ENCODE assay signal across 22 cellular contexts in the genomic region with DNA sequence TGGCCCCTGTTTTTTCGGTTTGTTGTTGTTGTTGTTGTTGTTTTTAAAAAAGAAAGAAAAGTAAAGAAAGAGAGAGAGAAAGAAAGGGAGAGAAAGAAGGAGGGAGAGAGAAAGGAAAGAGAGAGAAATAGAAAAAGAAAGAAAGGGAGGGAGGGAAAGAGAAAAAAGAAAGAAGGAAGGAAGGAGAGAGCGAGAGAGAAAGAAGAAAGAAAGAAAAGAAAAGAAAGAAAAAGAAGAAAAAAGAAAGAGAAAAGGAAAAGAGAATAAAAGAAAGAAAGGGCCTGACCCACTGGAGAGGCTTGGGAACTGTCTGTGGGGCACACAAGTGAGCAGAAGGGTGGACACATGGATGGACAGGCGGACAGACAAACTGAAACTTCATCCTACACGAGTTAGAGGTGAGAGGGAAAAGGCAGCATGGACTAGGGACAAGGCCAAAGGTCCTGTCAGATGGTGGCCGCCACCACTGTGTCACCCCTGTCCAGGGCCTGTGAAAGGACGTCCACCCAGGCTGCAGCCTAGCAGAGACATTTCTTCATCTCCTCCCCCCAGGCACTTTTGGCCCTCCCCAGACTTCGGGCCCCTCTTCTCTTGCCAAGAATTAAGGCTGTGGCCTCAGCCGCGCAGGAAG. TPM values are rescaled to one million over a fixed set of nuclear protein-coding genes. Genes with fewer than 3 reads are reported as not detected.
DNase-seq lines count a peak whose midpoint lies in the region; ATAC-seq and TF ChIP-seq lines count a peak whose summit lies in the region.
"Had no signal": no experiment of that assay in that cellular context is flagged by ENCODE, and none has a peak within 500 bp of the region (broad histone marks: within the 10 kb centered on the region; RNA-seq: fewer than 3 reads in every experiment).

No MANE protein-coding gene starts in this region.

- 0 out of 2 replicates have a peak overlapping the region, but pooled peaks have one; percentile 46 for H2BK120ac ChIP-seq in IMR-90 (ENCODE audit: low read depth, low read length)

- H3K36me3 ChIP-seq in SK-N-SH (replicated peaks in 1 of 2; ENCODE audit: control insufficient read depth in 1 of 2, insufficient read depth in 2 of 2, low read length in 1 of 2): no peaks in the 10 kb centered on the region
- H3K36me3 ChIP-seq in IMR-90 (ENCODE audit: control insufficient read depth, insufficient read depth, low read length): no peaks in the 10 kb centered on the region
- H3K36me3 ChIP-seq in endocrine pancreas (ENCODE audit: control insufficient read depth, insufficient read depth, low read length): no peaks in the 10 kb centered on the region
- H3K36me3 ChIP-seq: heart right ventricle, prostate gland had no signal

- in situ Hi-C loops in IMR-90 (cut with MboI; ENCODE audit: low sequenced_read_pairs): loop anchor here (25.0 kb wide), 1 partner anchor 237 kb away; no protein-coding TSS in a partner anchor

- no peak overlapping the region for H2BK15ac ChIP-seq in IMR-90 (ENCODE audit: low read depth, low read length)

- H3K9me1 ChIP-seq in IMR-90 (ENCODE audit: insufficient read depth, low read length): no peaks in the 10 kb centered on the region

- H3K27me3 ChIP-seq in SK-N-SH (ENCODE audit: insufficient read depth) (peaks cover 26% of the 10 kb centered on the region), IMR-90 (ENCODE audit: control insufficient read depth, insufficient read depth, low read length) (peaks cover 5% of the 10 kb centered on the region; the same call in 1 of the 2 replicates), endocrine pancreas (ENCODE audit: control insufficient read depth, insufficient read depth, low read length) (no peaks in the 10 kb centered on the region)
- H3K27me3 ChIP-seq: heart right ventricle, stomach had no signal

- H2BK5ac ChIP-seq in IMR-90 (ENCODE audit: low read depth, low read length, poor library complexity, severe bottlenecking): no peak overlapping the region

- no peak for DNase-seq in SK-N-SH
- DNase-seq in IMR-90: no peak
- DNase-seq in NCI-H524 treated with DMSO at 0.1 percent for 48 hours (lab: John Stamatoyannopoulos, UW): no peak
- no peak for DNase-seq in OCI-M2 (lab: John Stamatoyannopoulos, UW; ENCODE audit: unreplicated experiment)
- DNase-seq in NCI-H1105 treated with DMSO at 0.1 percent for 48 hours (lab: John Stamatoyannopoulos, UW): no peak

- no peak overlapping the region for H4K91ac ChIP-seq in IMR-90 (ENCODE audit: insufficient read depth, low read depth, low read length)

- no peak overlapping the region for H3K4me3 Mint-ChIP-seq in nephron
- H3K4me3 Mint-ChIP-seq: activated B cell treated with CpG ODN at 0.5 μM for 24 hours; activated CD8-positive, alpha-beta T cell treated with anti-CD3 and anti-CD28 coated beads, Interleukin-2, amount 10 ng/mL, durations not matched to agents 7 days and 5 days; activated T-cell treated with anti-CD3 and anti-CD28 coated beads, Interleukin-2, amount 50 U/mL, for 24 hours; memory B cell; natural killer cell treated with Interleukin-12 subunit alpha and Interleukin-12 subunit beta and Interleukin-15 and Interleukin-18, amount 100 ng/mL, for 72 hours; T-helper 2 cell treated with Interferon-gamma antibody and Interleukin-4, amounts not matched to agents 5 μg/mL and 100 μg/mL, for 36 hours had no signal

- no peak overlapping the region for H3K14ac ChIP-seq in IMR-90 (replicated peaks; ENCODE audit: low read depth, low read length)

- TF ChIP-seq CTCF in SK-N-SH (IDR thresholded peaks at IDR 0.05) (no peak), IMR-90 (conservative IDR thresholded peaks at IDR 0.05; ENCODE audit: low read depth, low read length) (no peak), nephron (IDR thresholded peaks at IDR 0.05; ENCODE audit: unreplicated experiment in 3 of 3) (no peak)

- no peak for TF ChIP-seq EP300 in SK-N-SH (IDR thresholded peaks at IDR 0.05; ENCODE audit: borderline replicate concordance in 1 of 2, low read depth in 1 of 2, low read length in 1 of 2)

- no peak overlapping the region for H3K23ac ChIP-seq in IMR-90 (ENCODE audit: low read depth, low read length)

- H3F3A ChIP-seq in SK-N-SH (replicated peaks; ENCODE audit: insufficient read depth): no peaks in the 10 kb centered on the region

- ATAC-seq in SK-N-SH treated with all-trans-retinoic acid at 6 μM for 48 hours (peak; percentile 8; the same call in 2 of the 3 replicates), IMR-90 (ENCODE audit: low read depth) (no peak; the same call in 1 of the 2 replicates)

- no peaks in the 10 kb centered on the region for H3K79me1 ChIP-seq in IMR-90 (ENCODE audit: low read depth in 1 of 2, low read length in 2 of 2)

- CTCF ChIA-PET in SK-N-SH (lab: Yijun Ruan, JAX) (interaction anchor here (0.6 to 3.1 kb wide), 10 partner anchors 10 to 110 kb away, joined by 3 to 19 read pairs (median 4); no protein-coding TSS in a partner anchor), IMR-90 (lab: Yijun Ruan, JAX) (no interaction called here)

- H4K8ac ChIP-seq in IMR-90 (ENCODE audit: low read depth in 2 of 2, low read length in 2 of 2): 0 out of 4 replicates have a peak overlapping the region, but pooled peaks of 1 of the 2 experiments have one; percentile 28

- H3K4me1 ChIP-seq in SK-N-SH (ENCODE audit: control insufficient read depth in 1 of 2, insufficient read depth in 2 of 2, low read depth in 1 of 2, low read length in 1 of 2) (no peaks in the 10 kb centered on the region; a peak in 1 of 4 replicates), IMR-90 (ENCODE audit: control insufficient read depth, insufficient read depth, low read length) (peaks cover 4% of the 10 kb centered on the region), endocrine pancreas (ENCODE audit: control insufficient read depth, insufficient read depth, low read length) (no peaks in the 10 kb centered on the region)

- peak overlapping the region; percentile 83 for H2AK9ac ChIP-seq in IMR-90 (replicated peaks; ENCODE audit: low read depth, low read length, poor library complexity)

- H3K4me3 ChIP-seq in SK-N-SH (ENCODE audit: low read depth in 2 of 2, low read length in 1 of 2) (no peak overlapping the region), IMR-90 (ENCODE audit: insufficient read depth, low read depth, low read length) (no peak overlapping the region), endocrine pancreas (ENCODE audit: control insufficient read depth, insufficient read depth, low read length) (no peak overlapping the region)
- H3K4me3 ChIP-seq: heart right ventricle, prostate gland, skin epidermis, stomach had no signal

- POLR2A ChIA-PET in SK-N-SH (lab: Yijun Ruan, JAX) (no interaction called here), IMR-90 (lab: Charles Lee; ENCODE audit: unreplicated experiment) (no interaction called here)

- no peak overlapping the region for H3K56ac ChIP-seq in IMR-90 (ENCODE audit: extremely low read depth, insufficient read depth, low read length)

- H3K36me3 Mint-ChIP-seq in nephron (ENCODE audit: low read depth): no peaks in the 10 kb centered on the region
- H3K36me3 Mint-ChIP-seq: memory B cell; natural killer cell treated with Interleukin-12 subunit alpha and Interleukin-12 subunit beta and Interleukin-15 and Interleukin-18, amount 100 ng/mL, for 72 hours had no signal

- no peak overlapping the region for H3K18ac ChIP-seq in IMR-90 (ENCODE audit: low read depth, low read length)

- no peaks in the 10 kb centered on the region for H3K79me2 ChIP-seq in SK-N-SH (ENCODE audit: insufficient read depth)

- dilution Hi-C loops in IMR-90 (cut with HindIII; ENCODE audit: low sequenced_read_pairs, unreplicated experiment): no loop called here

- H3K9me3 ChIP-seq in SK-N-SH: no peaks in the 10 kb centered on the region
- peaks cover 6% of the 10 kb centered on the region for H3K9me3 ChIP-seq in IMR-90 (ENCODE audit: control insufficient read depth, insufficient read depth, low read length)
- no peaks in the 10 kb centered on the region for H3K9me3 ChIP-seq in endocrine pancreas (ENCODE audit: control insufficient read depth, low read length)
- H3K9me3 ChIP-seq: heart right ventricle, prostate gland had no signal

- TF ChIP-seq RAD21 in SK-N-SH (IDR thresholded peaks at IDR 0.05; ENCODE audit: low read length) (no peak), IMR-90 (IDR thresholded peaks at IDR 0.05; ENCODE audit: low read length) (no peak)

- H2AK5ac ChIP-seq in IMR-90 (ENCODE audit: low read depth, low read length): peak overlapping the region; percentile 93

- peaks cover 9% of the 10 kb centered on the region for H3K27me3 Mint-ChIP-seq in nephron (ENCODE audit: low read depth)
- H3K27me3 Mint-ChIP-seq: activated T-cell treated with anti-CD3 and anti-CD28 coated beads, Interleukin-2, amount 50 U/mL, for 24 hours; natural killer cell treated with Interleukin-12 subunit alpha and Interleukin-12 subunit beta and Interleukin-15 and Interleukin-18, amount 100 ng/mL, for 72 hours had no signal

- no TSS peak for BruUV-seq in IMR-90 (replicated peaks; lab: Mats Ljungman, UMichigan)

- no peak for TF ChIP-seq POLR2A in IMR-90 (IDR thresholded peaks at IDR 0.05; ENCODE audit: low read depth, low read length)

- H3K27ac ChIP-seq in SK-N-SH (ENCODE audit: low read depth in 2 of 2, low read length in 1 of 2): no peak overlapping the region
- no peak overlapping the region for H3K27ac ChIP-seq in IMR-90 (ENCODE audit: insufficient read depth, low read length)
- H3K27ac ChIP-seq: heart right ventricle, HL-60, stomach had no signal

- H3K27ac Mint-ChIP-seq in nephron: peak overlapping the region in 2 of 3 experiments; percentile 57 to 77
- H3K27ac Mint-ChIP-seq: activated B cell treated with CpG ODN at 0.5 μM for 24 hours; activated CD8-positive, alpha-beta T cell treated with anti-CD3 and anti-CD28 coated beads, Interleukin-2, amount 10 ng/mL, durations not matched to agents 7 days and 5 days; activated T-cell treated with anti-CD3 and anti-CD28 coated beads, Interleukin-2, amount 50 U/mL, for 24 hours; memory B cell had no signal

- peaks cover 14% of the 10 kb centered on the region for H3K4me1 Mint-ChIP-seq in nephron

- H3K4me2 ChIP-seq in SK-N-SH (no peak overlapping the region), IMR-90 (ENCODE audit: low read depth, low read length) (no peak overlapping the region)

- H4K20me1 ChIP-seq in SK-N-SH (ENCODE audit: insufficient read depth) (no peaks in the 10 kb centered on the region), IMR-90 (ENCODE audit: insufficient read depth, low read length) (no peaks in the 10 kb centered on the region)

- 53% methylated on average over 9 of the region's 9 CpGs for WGBS in SK-N-SH (ENCODE audit: low lambda C conversion rate)
- 79% methylated on average over 2 of the region's 9 CpGs; no CpG with 5 or more reads in 1 of the 2 experiments for WGBS in IMR-90 (ENCODE audit: extremely low coverage in 2 of 2, insufficient read length in 1 of 2), 2 experiments

- H2AFZ ChIP-seq in SK-N-SH (ENCODE audit: low read depth) (no peak overlapping the region), IMR-90 (replicated peaks; ENCODE audit: low read length, poor library complexity) (no peak overlapping the region)

- intact Hi-C loops in IMR-90 (cut with micrococcal nuclease): loop anchor here (1.0 kb wide), 1 partner anchor 45 kb away; no protein-coding TSS in a partner anchor

- H3K9me3 Mint-ChIP-seq in nephron: no peaks in the 10 kb centered on the region
- H3K9me3 Mint-ChIP-seq: activated B cell treated with CpG ODN at 0.5 μM for 24 hours; activated T-cell treated with anti-CD3 and anti-CD28 coated beads, Interleukin-2, amount 50 U/mL, for 24 hours; natural killer cell treated with Interleukin-12 subunit alpha and Interleukin-12 subunit beta and Interleukin-15 and Interleukin-18, amount 100 ng/mL, for 72 hours; T-helper 2 cell treated with Interferon-gamma antibody and Interleukin-4, amounts not matched to agents 5 μg/mL and 100 μg/mL, for 36 hours had no signal

- no peaks in the 10 kb centered on the region for H3K9me2 ChIP-seq in SK-N-SH

- no peak overlapping the region for H3K9ac ChIP-seq in SK-N-SH
- H3K9ac ChIP-seq in IMR-90 (ENCODE audit: low read depth, low read length): no peak overlapping the region
- H3K9ac ChIP-seq in endocrine pancreas (ENCODE audit: control insufficient read depth, insufficient read depth, low read length): peak overlapping the region; percentile 38

- no peak overlapping the region for H4K5ac ChIP-seq in IMR-90 (ENCODE audit: low read depth, low read length)

- H3K4ac ChIP-seq in IMR-90 (ENCODE audit: low read depth, low read length): no peak overlapping the region

- peak overlapping the region; percentile 79; the same call in 1 of the 2 replicates for H2BK20ac ChIP-seq in IMR-90 (ENCODE audit: low read depth, low read length)

RNA-seq across cellular contexts. Expression of a gene that starts 9.2 kb away (rescaled TPM):
- 9.7 and 34.0 TPM in 2 replicates for polyA plus RNA-seq in SK-N-SH (2012; rRNA removed)
- polyA plus RNA-seq in SK-N-SH (2012; cell fraction: cytosol; rRNA removed): 13.8 and 20.8 TPM in 2 replicates
- 49.8 and 71.7 TPM in 2 replicates for polyA plus RNA-seq in SK-N-SH (2012; cell fraction: nucleus; rRNA removed)
- 2.3 and 2.8 TPM in 2 replicates for total RNA-seq in IMR-90 (2012; rRNA removed)
- 27.5 and 35.7 TPM in 2 replicates for polyA plus RNA-seq in IMR-90 (2012; rRNA removed)
- polyA plus RNA-seq in IMR-90 (2012; cell fraction: cytosol; rRNA removed): 50.8 and 71.8 TPM in 2 replicates
- 52.3 and 108 TPM in 2 replicates for polyA plus RNA-seq in IMR-90 (2012; cell fraction: nucleus; rRNA removed; ENCODE audit: low replicate concordance)
- total RNA-seq: activated B cell treated with CpG ODN at 0.5 μM for 24 hours; activated CD8-positive, alpha-beta T cell treated with anti-CD3 and anti-CD28 coated beads, Interleukin-2, amount 10 ng/mL, durations not matched to agents 7 days and 5 days; natural killer cell treated with Interleukin-12 subunit alpha and Interleukin-12 subunit beta and Interleukin-15 and Interleukin-18, amount 100 ng/mL, for 72 hours had no signal

RNA-seq across cellular contexts. Expression of a gene that starts 22.1 kb away (rescaled TPM):
- polyA plus RNA-seq in SK-N-SH (2012; rRNA removed) (not detected in 2 replicates), IMR-90 (2012; rRNA removed) (not detected in 2 replicates)
- polyA plus RNA-seq in SK-N-SH (2012; cell fraction: cytosol; rRNA removed): not detected in 2 replicates
- 0.04 TPM in 1 of 2 replicates, not detected in the other for polyA plus RNA-seq in SK-N-SH (2012; cell fraction: nucleus; rRNA removed)
- not detected in 2 replicates for total RNA-seq in IMR-90 (2012; rRNA removed)
- 0.02 TPM in 1 of 2 replicates, not detected in the other for polyA plus RNA-seq in IMR-90 (2012; cell fraction: cytosol; rRNA removed)
- polyA plus RNA-seq in IMR-90 (2012; cell fraction: nucleus; rRNA removed; ENCODE audit: low replicate concordance): 0.12 TPM in 1 of 2 replicates, not detected in the other
- total RNA-seq: A172; activated B cell treated with CpG ODN at 0.5 μM for 24 hours; activated CD8-positive, alpha-beta T cell treated with anti-CD3 and anti-CD28 coated beads, Interleukin-2, amount 10 ng/mL, durations not matched to agents 7 days and 5 days; G401; natural killer cell treated with Interleukin-12 subunit alpha and Interleukin-12 subunit beta and Interleukin-15 and Interleukin-18, amount 100 ng/mL, for 72 hours had no signal
- polyA plus RNA-seq: BJ, heart right ventricle had no signal

RNA-seq across cellular contexts. Expression of a gene that starts 46.4 kb away (rescaled TPM):
- polyA plus RNA-seq in SK-N-SH (2012; rRNA removed) (96.6 and 121 TPM in 2 replicates), IMR-90 (2012; rRNA removed) (169 and 170 TPM in 2 replicates)
- 57.7 and 82.2 TPM in 2 replicates for polyA plus RNA-seq in SK-N-SH (2012; cell fraction: cytosol; rRNA removed)
- 94.1 and 94.2 TPM in 2 replicates for polyA plus RNA-seq in SK-N-SH (2012; cell fraction: nucleus; rRNA removed)
- total RNA-seq in IMR-90 (2012; rRNA removed): 77.8 and 78.0 TPM in 2 replicates
- 191 and 192 TPM in 2 replicates for polyA plus RNA-seq in IMR-90 (2012; cell fraction: cytosol; rRNA removed)
- polyA plus RNA-seq in IMR-90 (2012; cell fraction: nucleus; rRNA removed; ENCODE audit: low replicate concordance): 109 and 133 TPM in 2 replicates

RNA-seq across cellular contexts. Expression of a gene that starts 51.2 kb away (rescaled TPM):
- polyA plus RNA-seq in SK-N-SH (2012; rRNA removed) (7.5 and 19.2 TPM in 2 replicates), IMR-90 (2012; rRNA removed) (24.1 and 26.0 TPM in 2 replicates)
- 8.9 and 12.7 TPM in 2 replicates for polyA plus RNA-seq in SK-N-SH (2012; cell fraction: cytosol; rRNA removed)
- polyA plus RNA-seq in SK-N-SH (2012; cell fraction: nucleus; rRNA removed): 49.3 and 90.0 TPM in 2 replicates
- 1.6 and 1.9 TPM in 2 replicates for total RNA-seq in IMR-90 (2012; rRNA removed)
- polyA plus RNA-seq in IMR-90 (2012; cell fraction: cytosol; rRNA removed): 26.7 and 52.5 TPM in 2 replicates
- 76.1 and 110 TPM in 2 replicates for polyA plus RNA-seq in IMR-90 (2012; cell fraction: nucleus; rRNA removed; ENCODE audit: low replicate concordance)
